Comparison of ENCODE assay signal across 8 cellular contexts in genomic region chrX:47129157-47129878, GRCh38. TPM values are rescaled to one million over a fixed set of nuclear protein-coding genes. Genes with fewer than 3 reads are reported as not detected.
DNase-seq lines count a peak whose midpoint lies in the region; ATAC-seq, FAIRE-seq and TF ChIP-seq lines count a peak whose summit lies in the region.

No MANE protein-coding gene starts in this region.

- H3K9me3 ChIP-seq in BE2C = no peaks in the 10 kb centered on the region
- no peaks in the 10 kb centered on the region for H3K9me3 ChIP-seq in colonic mucosa

- no peak for TF ChIP-seq CTCF in BE2C (IDR thresholded peaks at IDR 0.05; ENCODE audit: low read depth, low read length)
- no peak for TF ChIP-seq CTCF in colonic mucosa (IDR thresholded peaks at IDR 0.05)

- intact Hi-C loops in colonic mucosa (cut with DNase I) (no loop called here), left colon (cut with DNase I, micrococcal nuclease) (no loop called here)

- H3K4me1 ChIP-seq in BE2C (no peaks in the 10 kb centered on the region), colonic mucosa (no peaks in the 10 kb centered on the region)

- peak; percentile 97 for ATAC-seq in HG03442 (IDR thresholded peaks at IDR 0.05; ENCODE audit: unreplicated experiment)
- peak; percentile 98 for ATAC-seq in left colon

- peak overlapping the region; percentile 75 for H3K4me3 ChIP-seq in BE2C (ENCODE audit: low read depth, low read length)
- peak overlapping the region; percentile 44 for H3K4me3 ChIP-seq in colonic mucosa

- FAIRE-seq in GM19239 (lab: Jason Lieb, UNC) = peak; percentile 100

- H3K27ac ChIP-seq in colonic mucosa = peak overlapping the region; percentile 65

- peak overlapping the region; percentile 57 to 64 for H3K9ac ChIP-seq in colonic mucosa (ENCODE audit: low read depth in 2 of 2, low read length in 2 of 2)

- DNase-seq in BE2C (peak; percentile 83), GM19239 (ENCODE audit: insufficient read length, low spot score) (peak; percentile 59), NCI-H510A treated with DMSO at 0.1 percent for 48 hours (lab: John Stamatoyannopoulos, UW) (peak; percentile 88), colonic mucosa (peak; percentile 94), left colon (peak; percentile 89 to 90)
- peak; percentile 80 to 89 for DNase-seq in activated CD4-positive, alpha-beta T cell treated with anti-CD3 and anti-CD28 coated beads for 4 hours
- DNase-seq in stimulated activated CD4-positive, alpha-beta T cell treated with anti-CD3 and anti-CD28 coated beads, Interleukin-1b, Interleukin-23, amount 100 ng/mL, for 4 hours (ENCODE audit: low read depth in 2 of 2) = peak; percentile 70 to 85

- H3K27me3 ChIP-seq in BE2C (no peaks in the 10 kb centered on the region), colonic mucosa (no peaks in the 10 kb centered on the region)

- no peaks in the 10 kb centered on the region for H3K36me3 ChIP-seq in BE2C
- no peaks in the 10 kb centered on the region for H3K36me3 ChIP-seq in colonic mucosa

RNA-seq across cellular contexts. Expression of gene NDUFB11, which starts 15.2 kb away (rescaled TPM):
- polyA plus RNA-seq in BE2C (2012; ENCODE audit: insufficient read depth, insufficient read length, low read depth) = 311 TPM
- total RNA-seq in colonic mucosa (10 to 100 TPM; 84.6 to 97.1 TPM), left colon (10 to 100 TPM; 75.9 to 83.0 TPM)

RNA-seq across cellular contexts. Expression of gene RBM10, which starts 15.7 kb away (rescaled TPM):
- polyA plus RNA-seq in BE2C (2012; ENCODE audit: insufficient read depth, insufficient read length, low read depth) = 66.3 TPM
- total RNA-seq in colonic mucosa (10 to 100 TPM; 30.0 to 67.8 TPM), left colon (10 to 100 TPM; 30.6 to 35.7 TPM)

RNA-seq across cellular contexts. Expression of gene RGN, which starts 51.1 kb away (rescaled TPM):
- not detected for polyA plus RNA-seq in BE2C (2012; ENCODE audit: insufficient read depth, insufficient read length, low read depth)
- total RNA-seq in colonic mucosa (under 1 TPM; 0.88 to 0.89 TPM), left colon (under 1 TPM; 0.34 to 0.59 TPM)

Comparison
In these comparisons a context has a peak if more than half of its experiments do, and no peak if none do; other contexts are left out.
1. Peak in every context shown above with its lines: DNase-seq, ATAC-seq, H3K4me3 ChIP-seq and H3K27ac ChIP-seq.